In genomic region chr3:99817047-99817436, GRCh38 we compare ENCODE assay signal across 8 cellular contexts.
DNase-seq lines count a peak whose midpoint lies in the region; ATAC-seq lines count a peak whose summit lies in the region.

No MANE protein-coding gene starts in this region.

- DNase-seq in NCI-H2227 (lab: John Stamatoyannopoulos, UW; ENCODE audit: unreplicated experiment) (peak; percentile 39), NCI-H2227 treated with DMSO at 0.1 percent for 48 hours (lab: John Stamatoyannopoulos, UW) (no peak), RKO (ENCODE audit: low spot score) (peak; percentile 51), NCI-H1436 treated with DMSO at 0.1 percent for 48 hours (lab: John Stamatoyannopoulos, UW) (no peak)

- H3K36me3 ChIP-seq in duodenal mucosa (ENCODE audit: control insufficient read depth in 1 of 2, insufficient read depth in 2 of 2, low read length in 2 of 2) (no peaks in the 10 kb centered on the region), muscle layer of colon (ENCODE audit: insufficient read depth, low read length) (no peaks in the 10 kb centered on the region)

- H3K4me3 ChIP-seq in duodenal mucosa (ENCODE audit: low read depth in 1 of 2, low read length in 2 of 2), result peak overlapping the region; percentile 80 to 99
- H3K4me3 ChIP-seq in muscle layer of colon (ENCODE audit: low read depth in 1 of 2, low read length in 2 of 2), result peak overlapping the region; percentile 75 to 84

- H3K9me3 ChIP-seq in duodenal mucosa (ENCODE audit: control insufficient read depth in 1 of 2, low read length in 2 of 2) (no peaks in the 10 kb centered on the region), muscle layer of colon (ENCODE audit: low read length) (no peaks in the 10 kb centered on the region)

- ATAC-seq in HG02840 (IDR thresholded peaks at IDR 0.05; ENCODE audit: low FRiP score, unreplicated experiment), result no peak
- no peak for ATAC-seq in GM18873 (IDR thresholded peaks at IDR 0.05; ENCODE audit: low FRiP score, unreplicated experiment)

- no peak overlapping the region for H3K27ac ChIP-seq in duodenal mucosa (ENCODE audit: low read depth, low read length)
- H3K27ac ChIP-seq in muscle layer of colon (ENCODE audit: low read depth, low read length), result peak overlapping the region; percentile 81

- peaks cover 13 to 16% of the 10 kb centered on the region in 2 donors for H3K4me1 ChIP-seq in duodenal mucosa (ENCODE audit: control insufficient read depth in 1 of 2, insufficient read depth in 2 of 2, low read length in 2 of 2)
- H3K4me1 ChIP-seq in muscle layer of colon (ENCODE audit: insufficient read depth, low read length), result peaks cover 17% of the 10 kb centered on the region

- H3K27me3 ChIP-seq in duodenal mucosa (ENCODE audit: control insufficient read depth in 1 of 2, insufficient read depth in 2 of 2, low read length in 2 of 2), result no peaks in the 10 kb centered on the region
- no peaks in the 10 kb centered on the region for H3K27me3 ChIP-seq in muscle layer of colon (ENCODE audit: control insufficient read depth in 1 of 2, insufficient read depth in 2 of 2, low read length in 2 of 2)

- H3K9ac ChIP-seq in duodenal mucosa (ENCODE audit: low read depth in 1 of 2, low read length in 2 of 2) (peak overlapping the region; percentile 70 to 91), muscle layer of colon (ENCODE audit: low read length) (peak overlapping the region; percentile 94)

Comparison
In these comparisons a context has a peak if more than half of its experiments do, and no peak if none do; other contexts are left out.
1. DNase-seq: peak in NCI-H2227 (single experiment) and RKO (single experiment); none in NCI-H2227 treated with DMSO at 0.1 percent for 48 hours (single experiment) and NCI-H1436 treated with DMSO at 0.1 percent for 48 hours (single experiment).